In the genomic region with DNA sequence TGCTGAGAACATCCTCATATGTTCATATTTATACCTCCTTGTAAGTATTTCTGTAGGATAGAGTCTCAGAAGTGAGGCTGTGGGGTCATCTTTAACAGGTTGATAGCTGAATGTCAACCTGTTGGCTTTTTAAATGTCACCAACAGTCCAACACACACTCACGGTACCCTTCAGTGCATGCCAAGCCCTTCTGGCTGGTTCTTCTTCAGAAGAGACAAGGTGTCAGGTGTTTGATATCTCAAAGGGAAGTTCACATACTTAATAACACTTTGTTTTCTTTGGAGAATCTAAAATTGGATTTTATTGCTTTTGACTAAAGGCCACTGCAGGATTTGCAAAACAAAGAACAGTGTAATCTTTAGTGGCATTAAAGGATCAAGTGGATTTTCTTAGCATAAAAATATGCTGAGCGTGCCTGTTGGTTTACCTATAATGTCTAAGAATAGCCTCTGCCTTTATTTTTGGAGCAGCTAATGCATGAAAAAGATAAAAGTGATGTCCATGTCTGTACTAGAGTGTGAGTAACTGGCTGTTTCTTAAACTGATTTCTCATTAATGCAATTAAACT, we compare ENCODE assay signal across 16 cellular contexts. TPM values are rescaled to one million over a fixed set of nuclear protein-coding genes. Genes with fewer than 3 reads are reported as not detected.
DNase-seq lines count a peak whose midpoint lies in the region; ATAC-seq and TF ChIP-seq lines count a peak whose summit lies in the region.
"Had no signal": no experiment of that assay in that cellular context is flagged by ENCODE, and none has a peak within 500 bp of the region (broad histone marks: within the 10 kb centered on the region; RNA-seq: fewer than 3 reads in every experiment).

No MANE protein-coding gene starts in this region.

- no peak for TF ChIP-seq CTCF in A673 (conservative IDR thresholded peaks at IDR 0.05; ENCODE audit: low read depth, low read length)

- BruUV-seq in A673 (replicated peaks; lab: Mats Ljungman, UMichigan): no TSS peak

- POLR2A ChIA-PET in A673 (lab: Charles Lee; ENCODE audit: low non-redundant PET): interaction anchor here (0.7 kb wide), 1 partner anchor 72 kb away, joined by 9 read pairs; no protein-coding TSS in a partner anchor

- H3K4me1 ChIP-seq in A673 (ENCODE audit: insufficient read depth, low read length, poor library complexity, severe bottlenecking): no peaks in the 10 kb centered on the region

- peaks cover 96% of the 10 kb centered on the region for H3K4me1 Mint-ChIP-seq in stimulated activated naive CD8-positive, alpha-beta T cell treated with anti-CD3 and anti-CD28 coated beads, Interleukin-15, Interleukin-2, amounts not matched to agents 100 ng/mL and 50 ng/mL, for 24 hours (ENCODE audit: low read depth)
- H3K4me1 Mint-ChIP-seq in activated naive CD8-positive, alpha-beta T cell (ENCODE audit: low read depth): peaks cover 94% of the 10 kb centered on the region

- CTCF ChIA-PET in A673 (lab: Charles Lee): no interaction called here

- peaks cover 55% of the 10 kb centered on the region for H3K36me3 Mint-ChIP-seq in stimulated activated naive CD8-positive, alpha-beta T cell treated with anti-CD3 and anti-CD28 coated beads, Interleukin-15, Interleukin-2, amounts not matched to agents 100 ng/mL and 50 ng/mL, for 24 hours (ENCODE audit: low read depth)
- peaks cover 6% of the 10 kb centered on the region for H3K36me3 Mint-ChIP-seq in activated naive CD8-positive, alpha-beta T cell

- no peak overlapping the region for H3K4me3 ChIP-seq in A673 (ENCODE audit: low read depth, low read length, poor library complexity, severe bottlenecking)
- H3K4me3 ChIP-seq: upper lobe of left lung had no signal

- no peak for DNase-seq in stimulated activated naive CD8-positive, alpha-beta T cell treated with anti-CD3 and anti-CD28 coated beads, Interleukin-15, Interleukin-2, amounts not matched to agents 100 U/mL and 50 U/mL, for 24 hours
- no peak for DNase-seq in left colon
- DNase-seq in A673 (ENCODE audit: low spot score): no peak
- DNase-seq in HK-2 (ENCODE audit: unreplicated experiment): no peak
- DNase-seq: activated CD4-positive, alpha-beta memory T cell treated with anti-CD3 and anti-CD28 coated beads, Interleukin-2, amount 10 ng/mL, durations not matched to agents 7 days and 5 days; activated naive CD4-positive, alpha-beta T cell treated with anti-CD3 and anti-CD28 coated beads, Interleukin-2, amount 50 U/mL, for 16 hours; DMS53; NCI-H1417 treated with DMSO at 0.1 percent for 48 hours; NCI-H446; stimulated activated CD4-positive, alpha-beta T cell treated with anti-CD3 and anti-CD28 coated beads, Interleukin-12 subunit alpha, Interleukin-12 subunit beta, amount 100 ng/mL, for 4 hours; T1000; upper lobe of left lung had no signal

- no peak overlapping the region for H3K27ac Mint-ChIP-seq in stimulated activated naive CD8-positive, alpha-beta T cell treated with anti-CD3 and anti-CD28 coated beads, Interleukin-15, Interleukin-2, amounts not matched to agents 100 ng/mL and 50 ng/mL, for 24 hours
- H3K27ac Mint-ChIP-seq in activated naive CD8-positive, alpha-beta T cell: peak overlapping the region; percentile 88
- H3K27ac Mint-ChIP-seq: activated CD4-positive, alpha-beta memory T cell treated with anti-CD3 and anti-CD28 coated beads, Interleukin-2, amount 10 ng/mL, durations not matched to agents 7 days and 5 days had no signal

- peak overlapping the region; percentile 67 for H3K4me3 Mint-ChIP-seq in stimulated activated naive CD8-positive, alpha-beta T cell treated with anti-CD3 and anti-CD28 coated beads, Interleukin-15, Interleukin-2, amounts not matched to agents 100 ng/mL and 50 ng/mL, for 24 hours
- peak overlapping the region; percentile 77 for H3K4me3 Mint-ChIP-seq in activated naive CD8-positive, alpha-beta T cell
- H3K4me3 Mint-ChIP-seq: activated CD4-positive, alpha-beta memory T cell treated with anti-CD3 and anti-CD28 coated beads, Interleukin-2, amount 10 ng/mL, durations not matched to agents 7 days and 5 days had no signal

- H3K9me3 Mint-ChIP-seq in stimulated activated naive CD8-positive, alpha-beta T cell treated with anti-CD3 and anti-CD28 coated beads, Interleukin-15, Interleukin-2, amounts not matched to agents 100 ng/mL and 50 ng/mL, for 24 hours: no peaks in the 10 kb centered on the region
- H3K9me3 Mint-ChIP-seq in activated naive CD8-positive, alpha-beta T cell (ENCODE audit: low read depth): no peaks in the 10 kb centered on the region
- H3K9me3 Mint-ChIP-seq: activated CD4-positive, alpha-beta memory T cell treated with anti-CD3 and anti-CD28 coated beads, Interleukin-2, amount 10 ng/mL, durations not matched to agents 7 days and 5 days had no signal

- H3K27me3 Mint-ChIP-seq in stimulated activated naive CD8-positive, alpha-beta T cell treated with anti-CD3 and anti-CD28 coated beads, Interleukin-15, Interleukin-2, amounts not matched to agents 100 ng/mL and 50 ng/mL, for 24 hours: no peaks in the 10 kb centered on the region
- H3K27me3 Mint-ChIP-seq in activated naive CD8-positive, alpha-beta T cell: no peaks in the 10 kb centered on the region
- H3K27me3 Mint-ChIP-seq: activated CD4-positive, alpha-beta memory T cell treated with anti-CD3 and anti-CD28 coated beads, Interleukin-2, amount 10 ng/mL, durations not matched to agents 7 days and 5 days had no signal

- ATAC-seq in stimulated activated naive CD8-positive, alpha-beta T cell treated with anti-CD3 and anti-CD28 coated beads, Interleukin-15, Interleukin-2, amounts not matched to agents 100 U/mL and 50 U/mL, for 24 hours: no peak
- peak; percentile 1 for ATAC-seq in left colon
- ATAC-seq in GM21528 (IDR thresholded peaks at IDR 0.05; ENCODE audit: low FRiP score, unreplicated experiment): no peak
- ATAC-seq in HG03108 (IDR thresholded peaks at IDR 0.05; ENCODE audit: unreplicated experiment): no peak

- intact Hi-C loops in left colon (cut with DNase I, micrococcal nuclease) (no loop called here), A673 (cut with micrococcal nuclease; ENCODE audit: unreplicated experiment) (no loop called here)

- H3K9me3 ChIP-seq in A673 (ENCODE audit: low read depth, low read length, poor library complexity, severe bottlenecking): no peaks in the 10 kb centered on the region
- H3K9me3 ChIP-seq: upper lobe of left lung had no signal

- H3K36me3 ChIP-seq in A673 (ENCODE audit: insufficient read depth, low read length, poor library complexity, severe bottlenecking): no peaks in the 10 kb centered on the region

- H3K27me3 ChIP-seq in A673 (replicated peaks; ENCODE audit: insufficient read depth, low read depth, low read length, poor library complexity): no peaks in the 10 kb centered on the region
- H3K27me3 ChIP-seq: upper lobe of left lung had no signal

- no peak overlapping the region for H3K27ac ChIP-seq in A673 (ENCODE audit: low read depth, low read length, poor library complexity, severe bottlenecking)

RNA-seq across cellular contexts. Expression of a gene that starts 58.2 kb away (rescaled TPM):
- 10 to 100 TPM; 59.6 to 74.8 TPM for total RNA-seq in left colon
- total RNA-seq in A673 (2021): 19.2 and 19.8 TPM in 2 replicates
